Comparison of ENCODE assay signal across 26 cellular contexts in genomic region chr1:215118081-215118480, GRCh38. TPM values are rescaled to one million over a fixed set of nuclear protein-coding genes. Genes with fewer than 3 reads are reported as not detected.
"Had no signal": no experiment of that assay in that cellular context is flagged by ENCODE, and none has a peak within 500 bp of the region (broad histone marks: within the 10 kb centered on the region; RNA-seq: fewer than 3 reads in every experiment).

No MANE protein-coding gene starts in this region.

- H3K27ac ChIP-seq: colonic mucosa, dorsolateral prefrontal cortex, esophagus muscularis mucosa, hepatocyte, thyroid gland, upper lobe of right lung had no signal

- H3K4me1 ChIP-seq: breast epithelium, colonic mucosa, esophagus muscularis mucosa, upper lobe of right lung had no signal

- ATAC-seq: activated naive CD4-positive, alpha-beta T cell treated with anti-CD3 and anti-CD28 coated beads, Interleukin-2, amount 50 U/mL, for 72 hours; activated T-helper 17 cell treated with anti-CD3 and anti-CD28 coated beads, Interleukin-2, amount 50 U/mL, for 72 hours; effector memory CD8-positive, alpha-beta T cell; left ventricle myocardium superior; natural killer cell; stimulated activated naive CD8-positive, alpha-beta T cell treated with anti-CD3 and anti-CD28 coated beads, Interleukin-15, Interleukin-2, amounts not matched to agents 100 U/mL and 50 U/mL, for 24 hours; T-cell; upper lobe of right lung had no signal

- H3K27me3 ChIP-seq: breast epithelium, colonic mucosa, esophagus muscularis mucosa, hepatocyte, thyroid gland, upper lobe of right lung had no signal

- H3K4me3 ChIP-seq: breast epithelium, colonic mucosa, dorsolateral prefrontal cortex, esophagus muscularis mucosa, hepatocyte, thyroid gland, upper lobe of right lung had no signal

- DNase-seq: activated CD4-positive, alpha-beta T cell treated with anti-CD3 and anti-CD28 coated beads for 1 hour; activated T-cell treated with anti-CD3 and anti-CD28 coated beads, Interleukin-2, amount 50 U/mL, for 24 hours; colonic mucosa; dorsolateral prefrontal cortex; effector memory CD8-positive, alpha-beta T cell; foreskin melanocyte; glutamatergic neuron; immature natural killer cell; kidney glomerular epithelial cell; left ventricle myocardium superior; midbrain; natural killer cell; retina; stimulated activated CD4-positive, alpha-beta T cell treated with anti-CD3 and anti-CD28 coated beads, Interleukin-12 subunit alpha, Interleukin-12 subunit beta, amount 100 ng/mL, for 4 hours; stimulated activated CD4-positive, alpha-beta T cell treated with anti-CD3 and anti-CD28 coated beads, Interleukin-4, amount 100 ng/mL, for 4 hours; stimulated activated naive CD8-positive, alpha-beta T cell treated with anti-CD3 and anti-CD28 coated beads, Interleukin-15, Interleukin-2, amounts not matched to agents 100 U/mL and 50 U/mL, for 24 hours; substantia nigra; T-cell; thyroid gland; upper lobe of right lung had no signal

- H3K36me3 ChIP-seq: breast epithelium, colonic mucosa, esophagus muscularis mucosa, thyroid gland, upper lobe of right lung had no signal

- H3K9me3 ChIP-seq: breast epithelium, colonic mucosa, esophagus muscularis mucosa, thyroid gland, upper lobe of right lung had no signal

RNA-seq across cellular contexts. Expression of gene KCNK2, which starts 35.5 kb away (rescaled TPM):
- total RNA-seq: activated naive CD4-positive, alpha-beta T cell treated with anti-CD3 and anti-CD28 coated beads, Interleukin-2, amount 50 U/mL, for 72 hours; activated T-helper 17 cell treated with anti-CD3 and anti-CD28 coated beads, Interleukin-2, amount 50 U/mL, for 72 hours; left ventricle myocardium superior; natural killer cell; osteocyte; T-cell had no signal
